ENCODE assay signal across 9 cellular contexts in the genomic region with DNA sequence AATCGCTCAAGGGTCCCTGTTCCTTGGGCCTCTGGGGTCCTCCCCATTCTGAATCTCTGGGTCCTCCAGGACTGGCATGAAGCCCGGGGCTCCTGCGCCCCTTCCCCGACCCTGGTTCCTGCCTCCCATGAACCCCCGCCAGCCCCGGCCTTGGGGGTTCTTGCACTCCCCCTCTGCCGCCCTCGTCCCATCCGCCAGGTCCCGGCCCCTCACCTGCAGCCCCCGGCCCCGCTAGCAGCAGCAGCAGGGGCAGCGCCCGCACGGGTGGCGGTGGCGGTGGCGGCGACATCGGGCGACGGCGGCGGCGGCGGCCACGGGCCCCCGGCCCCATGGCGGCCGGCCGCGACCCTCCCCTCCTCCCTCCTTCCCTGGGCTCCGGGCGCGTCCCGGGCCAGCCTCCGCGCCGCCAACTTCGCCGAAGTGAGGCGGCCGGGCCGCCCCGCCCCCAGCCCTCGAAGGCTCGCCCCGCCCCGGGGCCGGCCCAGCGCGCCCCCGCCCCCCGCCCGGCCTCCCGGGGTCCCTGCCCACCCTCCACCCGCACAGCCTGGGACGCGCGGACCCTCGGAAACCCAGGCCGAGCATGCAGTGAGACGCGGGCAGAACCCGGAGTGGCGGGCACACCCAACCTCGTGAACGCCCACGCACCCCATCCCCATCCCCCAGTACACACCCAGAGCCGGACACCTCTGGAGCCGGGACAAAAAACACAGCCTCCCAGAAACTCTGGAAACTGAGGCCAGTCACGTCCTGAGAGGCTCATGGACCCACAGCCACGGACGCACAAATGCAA.
DNase-seq lines count a peak whose midpoint lies in the region; ATAC-seq and TF ChIP-seq lines count a peak whose summit lies in the region.
"Had no signal": no experiment of that assay in that cellular context is flagged by ENCODE, and none has a peak within 500 bp of the region (broad histone marks: within the 10 kb centered on the region; RNA-seq: fewer than 3 reads in every experiment).

A gene (minus strand): TSS at position 421 of the 790 bp plus-strand sequence. CDS start 90 bp downstream, at position 331.

- no peak for TF ChIP-seq CTCF in HEK293 (tag by site-specific recombination; IDR thresholded peaks at IDR 0.05)

- peaks cover 14 to 18% of the 10 kb centered on the region in 2 donors for H3K4me1 Mint-ChIP-seq in stimulated activated naive B cell treated with anti-CD40 and anti-IgM and Interleukin-4, amounts not matched to agents 10 μg/mL and 1 μg/mL and 100 μg/mL, for 72 hours

- H3K36me3 Mint-ChIP-seq in stimulated activated naive B cell treated with anti-CD40 and anti-IgM and Interleukin-4, amounts not matched to agents 10 μg/mL and 1 μg/mL and 100 μg/mL, for 72 hours: peaks cover 4% of the 10 kb centered on the region in 2 donors

- H3K27me3 ChIP-seq in iPS-20b (ENCODE audit: insufficient read depth, low read length): peaks cover 3% of the 10 kb centered on the region; the same call in 1 of the 2 replicates

- no peaks in the 10 kb centered on the region for H3K4me1 ChIP-seq in HEK293 (ENCODE audit: control insufficient read depth, insufficient read depth, low read length)
- H3K4me1 ChIP-seq in iPS-20b (ENCODE audit: insufficient read depth, low read length): peaks cover 14% of the 10 kb centered on the region

- peak within 1 kb of the TSS; percentile 91 for H3K9ac ChIP-seq in iPS-20b (ENCODE audit: low read depth, low read length)

- H3K9me3 ChIP-seq in HEK293 (ENCODE audit: control insufficient read depth, insufficient read depth, low read depth, low read length): no peaks in the 10 kb centered on the region
- no peaks in the 10 kb centered on the region for H3K9me3 ChIP-seq in iPS-20b (ENCODE audit: insufficient read depth, low read depth, low read length)

- H3K4me3 ChIP-seq in HEK293 (ENCODE audit: low read depth, low read length): peak within 1 kb of the TSS; percentile 62
- peak within 1 kb of the TSS; percentile 96 for H3K4me3 ChIP-seq in iPS-20b (ENCODE audit: low read length)

- peak within 1 kb of the TSS; percentile 71; the same call in 1 of the 2 replicates for H3K27ac ChIP-seq in HEK293 (ENCODE audit: extremely low read depth, low read depth, low read length)
- peak within 1 kb of the TSS; percentile 81 for H3K27ac ChIP-seq in iPS-20b (ENCODE audit: low read length)

- peaks cover 0 to 26% of the 10 kb centered on the region in 2 experiments; a peak in 1 of 3 replicates for H3K36me3 ChIP-seq in HEK293 (ENCODE audit: control insufficient read depth in 2 of 2, insufficient read depth in 1 of 2, low read length in 2 of 2)
- peaks cover 27% of the 10 kb centered on the region for H3K36me3 ChIP-seq in iPS-20b (ENCODE audit: insufficient read depth, low read depth, low read length)

- no peak within 1 kb of the TSS for H3K27ac Mint-ChIP-seq in stimulated activated naive B cell treated with anti-CD40 and anti-IgM and Interleukin-4, amounts not matched to agents 10 μg/mL and 1 μg/mL and 100 μg/mL, for 72 hours

- peak in 1 of 2 donors; percentile 22 for ATAC-seq in stimulated activated naive B cell treated with anti-CD40 and anti-IgM and Interleukin-4, amounts not matched to agents 10 μg/mL and 1 μg/mL and 100 μg/mL, for 72 hours (replicated peaks)
- ATAC-seq in GM21825 (IDR thresholded peaks at IDR 0.05; ENCODE audit: unreplicated experiment): no peak

- peak within 1 kb of the TSS; percentile 54 to 69 for H3K4me3 Mint-ChIP-seq in stimulated activated naive B cell treated with anti-CD40 and anti-IgM and Interleukin-4, amounts not matched to agents 10 μg/mL and 1 μg/mL and 100 μg/mL, for 72 hours

- H3K27me3 Mint-ChIP-seq in stimulated activated naive B cell treated with anti-CD40 and anti-IgM and Interleukin-4, amounts not matched to agents 10 μg/mL and 1 μg/mL and 100 μg/mL, for 72 hours: peaks cover 46 to 71% of the 10 kb centered on the region in 2 donors

- CTCF ChIA-PET in HEK293 (lab: Yijun Ruan, JAX): interaction anchor here (0.9 kb wide), 1 partner anchor 49 kb away, joined by 5 read pairs; no protein-coding TSS in a partner anchor

- no peaks in the 10 kb centered on the region for H3K9me3 Mint-ChIP-seq in stimulated activated naive B cell treated with anti-CD40 and anti-IgM and Interleukin-4, amounts not matched to agents 10 μg/mL and 1 μg/mL and 100 μg/mL, for 72 hours

- DNase-seq in astrocyte of the hippocampus (ENCODE audit: low read depth, low spot score): peak; percentile 64
- DNase-seq in stimulated activated naive B cell treated with anti-CD40 and anti-IgM and Interleukin-4, amounts not matched to agents 10 μg/mL and 1 μg/mL and 100 μg/mL, for 72 hours: no peak
- DNase-seq in NCI-H2107 (lab: John Stamatoyannopoulos, UW): no peak
- DNase-seq in T-helper 1 cell: no peak
- no peak for DNase-seq in NCI-H345 (lab: John Stamatoyannopoulos, UW)
- DNase-seq: stimulated activated naive CD4-positive, alpha-beta T cell treated with Interleukin-2 at 50 U/mL for 16 hours had no signal

- POLR2A ChIA-PET in HEK293 (lab: Yijun Ruan, JAX): interaction anchor here (1.1 to 1.2 kb wide), 2 partner anchors 9 to 219 kb away, joined by 3 to 6 read pairs; no protein-coding TSS in a partner anchor

TF ChIP-seq in HEK293, 187 proteins besides CTCF, POLR2A, EP300 and RAD21:
- TF ChIP-seq, protein P1, sequence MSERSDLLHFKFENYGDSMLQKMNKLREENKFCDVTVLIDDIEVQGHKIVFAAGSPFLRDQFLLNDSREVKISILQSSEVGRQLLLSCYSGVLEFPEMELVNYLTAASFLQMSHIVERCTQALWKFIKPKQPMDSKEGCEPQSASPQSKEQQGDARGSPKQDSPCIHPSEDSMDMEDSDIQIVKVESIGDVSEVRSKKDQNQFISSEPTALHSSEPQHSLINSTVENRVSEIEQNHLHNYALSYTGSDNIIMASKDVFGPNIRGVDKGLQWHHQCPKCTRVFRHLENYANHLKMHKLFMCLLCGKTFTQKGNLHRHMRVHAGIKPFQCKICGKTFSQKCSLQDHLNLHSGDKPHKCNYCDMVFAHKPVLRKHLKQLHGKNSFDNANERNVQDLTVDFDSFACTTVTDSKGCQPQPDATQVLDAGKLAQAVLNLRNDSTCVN (tag by site-specific recombination; optimal IDR thresholded peaks at IDR 0.05): peak; percentile 25
- peak; percentile 51 for TF ChIP-seq ZFHX2 (tag by site-specific recombination; conservative IDR thresholded peaks at IDR 0.05)
- TF ChIP-seq ZBTB7A (tag by site-specific recombination; IDR thresholded peaks at IDR 0.05; ENCODE audit: low read depth): peak; percentile 64; the same call in 1 of the 2 replicates
- no peak for TF ChIP-seq ZNF24 (tag by site-specific recombination; IDR thresholded peaks at IDR 0.05)
- 0 out of 2 replicates have a peak, but pooled peaks have one; percentile 4 for TF ChIP-seq GLIS2 (tag by site-specific recombination; IDR thresholded peaks at IDR 0.05)
- 0 out of 2 replicates have a peak, but pooled peaks have one; percentile 21 for TF ChIP-seq ZXDB (tag by site-specific recombination; IDR thresholded peaks at IDR 0.05)
- 0 out of 2 replicates have a peak, but pooled peaks have one; percentile 1 for TF ChIP-seq ZBTB17 (tag by site-specific recombination; IDR thresholded peaks at IDR 0.05)
- TF ChIP-seq SP7 (tag by site-specific recombination; IDR thresholded peaks at IDR 0.05): 0 out of 2 replicates have a peak, but pooled peaks have one; percentile 15
- no peak for TF ChIP-seq ZNF112 (tag by site-specific recombination; IDR thresholded peaks at IDR 0.05)
- TF ChIP-seq SP3 (tag by site-specific recombination; IDR thresholded peaks at IDR 0.05): 0 out of 2 replicates have a peak, but pooled peaks have one; percentile 11
- TF ChIP-seq ZNF335 (tag by site-specific recombination; conservative IDR thresholded peaks at IDR 0.05): peak; percentile 69
- 0 out of 2 replicates have a peak, but pooled peaks have one; percentile 17 for TF ChIP-seq EGR2 (tag by site-specific recombination; IDR thresholded peaks at IDR 0.05; ENCODE audit: low read depth)
- 0 out of 2 replicates have a peak, but pooled peaks have one; percentile 14 for TF ChIP-seq KLF9 (tag by site-specific recombination; IDR thresholded peaks at IDR 0.05; ENCODE audit: low read depth)
- TF ChIP-seq, protein P2, sequence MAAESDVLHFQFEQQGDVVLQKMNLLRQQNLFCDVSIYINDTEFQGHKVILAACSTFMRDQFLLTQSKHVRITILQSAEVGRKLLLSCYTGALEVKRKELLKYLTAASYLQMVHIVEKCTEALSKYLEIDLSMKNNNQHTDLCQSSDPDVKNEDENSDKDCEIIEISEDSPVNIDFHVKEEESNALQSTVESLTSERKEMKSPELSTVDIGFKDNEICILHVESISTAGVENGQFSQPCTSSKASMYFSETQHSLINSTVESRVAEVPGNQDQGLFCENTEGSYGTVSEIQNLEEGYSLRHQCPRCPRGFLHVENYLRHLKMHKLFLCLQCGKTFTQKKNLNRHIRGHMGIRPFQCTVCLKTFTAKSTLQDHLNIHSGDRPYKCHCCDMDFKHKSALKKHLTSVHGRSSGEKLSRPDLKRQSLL (tag by site-specific recombination; IDR thresholded peaks at IDR 0.05): no peak
- TF ChIP-seq ZNF366 (tag by site-specific recombination; conservative IDR thresholded peaks at IDR 0.05): no peak
